In genomic region chr17:42552736-42553135, GRCh38 we compare ENCODE assay signal across 8 cellular contexts. TPM values are rescaled to one million over a fixed set of nuclear protein-coding genes. Genes with fewer than 3 reads are reported as not detected.
DNase-seq lines count a peak whose midpoint lies in the region; ATAC-seq, FAIRE-seq and TF ChIP-seq lines count a peak whose summit lies in the region.
"Not testable (repeated sequence)": the region's sequence is repeated elsewhere in the genome, so short reads cannot be mapped to it uniquely, and the experiment has no call there.

HSD17B1 (plus strand) TSS chr17:42552923; CDS start chr17:42552934, 11 bp downstream.

- H3K79me2 ChIP-seq in endothelial cell of umbilical vein (ENCODE audit: control insufficient read depth, insufficient read depth, low read length) = peaks cover 17% of the 10 kb centered on the region
- peaks cover 13% of the 10 kb centered on the region for H3K79me2 ChIP-seq in keratinocyte (ENCODE audit: control insufficient read depth, insufficient read depth, low read length)

- not testable (repeated sequence) for DNase-seq in BJ (ENCODE audit: low read depth); HFFc6; T-helper 17 cell; adipocyte (ENCODE audit: low read depth); endothelial cell of umbilical vein (ENCODE audit: low read depth, low spot score); keratinocyte (ENCODE audit: low read depth, low spot score); neural crest cell (ENCODE audit: low read depth, low spot score); stomach

- peak within 1 kb of the TSS; percentile 11; the same call in 1 of the 2 replicates for H3K27ac Mint-ChIP-seq in HFFc6
- H3K27ac Mint-ChIP-seq in T-helper 17 cell = peak within 1 kb of the TSS; percentile 89
- H3K27ac Mint-ChIP-seq in neural crest cell (ENCODE audit: unreplicated experiment) = not testable (repeated sequence)

- not testable (repeated sequence) for H3K9me3 Mint-ChIP-seq in HFFc6, neural crest cell

- not testable (repeated sequence) for H2AFZ ChIP-seq in endothelial cell of umbilical vein (ENCODE audit: low read depth, low read length)
- peak within 1 kb of the TSS; percentile 63 for H2AFZ ChIP-seq in keratinocyte (ENCODE audit: control insufficient read depth, low read length)

- not testable (repeated sequence) for H3K9me3 ChIP-seq in T-helper 17 cell (ENCODE audit: control insufficient read depth, low read length, poor library complexity, severe bottlenecking); adipocyte (ENCODE audit: control insufficient read depth, low read length); endothelial cell of umbilical vein (replicated peaks; ENCODE audit: control insufficient read depth, insufficient read depth, low read length); keratinocyte (ENCODE audit: control insufficient read depth, low read depth, low read length); stomach

- not testable (repeated sequence) for H3K36me3 ChIP-seq in BJ (ENCODE audit: control insufficient read depth, insufficient read depth, low read length); adipocyte (ENCODE audit: control insufficient read depth, insufficient read depth, low read length, severe bottlenecking); endothelial cell of umbilical vein (ENCODE audit: control insufficient read depth in 2 of 2, extremely low read depth in 1 of 2, insufficient read depth in 2 of 2, low read length in 2 of 2); keratinocyte (ENCODE audit: control insufficient read depth in 2 of 2, extremely low read depth in 1 of 2, insufficient read depth in 2 of 2, low read length in 2 of 2)
- peaks cover 0 to 14% (median 6%) of the 10 kb centered on the region in 4 donors for H3K36me3 ChIP-seq in stomach

- ATAC-seq in T-helper 17 cell = not testable (repeated sequence)

- not testable (repeated sequence) for TF ChIP-seq POLR2A in endothelial cell of umbilical vein (IDR thresholded peaks at IDR 0.05; ENCODE audit: low read depth, low read length); stomach (IDR thresholded peaks at IDR 0.05)

- WGBS in stomach, 5 donors = 88 to 93% (median 90%) methylated on average over 9 to 15 of the region's 15 CpGs

- TF ChIP-seq CTCF in BJ (IDR thresholded peaks at IDR 0.05; ENCODE audit: insufficient read depth, low read depth, low read length); HFFc6 (IDR thresholded peaks at IDR 0.05); endothelial cell of umbilical vein (IDR thresholded peaks at IDR 0.05; ENCODE audit: extremely low read depth in 1 of 2, insufficient read depth in 1 of 2, low read depth in 1 of 2, low read length in 2 of 2); keratinocyte (optimal IDR thresholded peaks at IDR 0.05 in 1 of 3, IDR thresholded peaks at IDR 0.05 in 1 of 3, conservative IDR thresholded peaks at IDR 0.05 in 1 of 3; ENCODE audit: extremely low read depth in 1 of 3, insufficient read depth in 2 of 3, low read length in 3 of 3); neural crest cell (conservative IDR thresholded peaks at IDR 0.05); stomach (IDR thresholded peaks at IDR 0.05): not testable (repeated sequence)

- TF ChIP-seq EP300 in stomach (IDR thresholded peaks at IDR 0.05) = not testable (repeated sequence)

- H3K27me3 Mint-ChIP-seq in HFFc6 (ENCODE audit: insufficient read depth); T-helper 17 cell; neural crest cell (ENCODE audit: low read depth): not testable (repeated sequence)

- BruUV-seq in endothelial cell of umbilical vein (replicated peaks; lab: Mats Ljungman, UMichigan) = not testable (repeated sequence)

- CTCF ChIA-PET in BJ (lab: Yijun Ruan, JAX) = interaction anchor here (1.8 kb wide), 1 partner anchor 26 kb away, joined by 4 read pairs; no protein-coding TSS in a partner anchor
- CTCF ChIA-PET in endothelial cell of umbilical vein (lab: Charles Lee) = not testable (repeated sequence)

- FAIRE-seq in endothelial cell of umbilical vein (lab: Jason Lieb, UNC); keratinocyte (lab: Jason Lieb, UNC): not testable (repeated sequence)

- intact Hi-C loops in endothelial cell of umbilical vein (cut with micrococcal nuclease); stomach (cut with DNase I; ENCODE audit: low total_unique reads): not testable (repeated sequence)

- H3K4me1 Mint-ChIP-seq in HFFc6 (ENCODE audit: low read depth) = peaks cover 17% of the 10 kb centered on the region
- H3K4me1 Mint-ChIP-seq in T-helper 17 cell = peaks cover 22% of the 10 kb centered on the region
- H3K4me1 Mint-ChIP-seq in neural crest cell = peaks cover 29% of the 10 kb centered on the region

- H3K4me2 ChIP-seq in endothelial cell of umbilical vein (ENCODE audit: insufficient read depth, low read length) (peak within 1 kb of the TSS; percentile 58), keratinocyte (ENCODE audit: control insufficient read depth, extremely low read depth, insufficient read depth, low read depth, low read length) (peak within 1 kb of the TSS; percentile 86)

- H3K4me3 Mint-ChIP-seq in HFFc6 (peak within 1 kb of the TSS; percentile 91), T-helper 17 cell (peak within 1 kb of the TSS; percentile 93), neural crest cell (peak within 1 kb of the TSS; percentile 92)

- H3K4me3 ChIP-seq in BJ (ENCODE audit: low read depth, low read length) = peak within 1 kb of the TSS; percentile 95
- peak within 1 kb of the TSS; percentile 88 for H3K4me3 ChIP-seq in adipocyte (ENCODE audit: low read length)
- not testable (repeated sequence) for H3K4me3 ChIP-seq in endothelial cell of umbilical vein (replicated peaks in 1 of 3; ENCODE audit: insufficient read depth in 1 of 3, low read depth in 1 of 3, low read length in 3 of 3)
- H3K4me3 ChIP-seq in keratinocyte (ENCODE audit: control insufficient read depth in 2 of 3, extremely low read depth in 1 of 3, insufficient read depth in 2 of 3, low read depth in 1 of 3, low read length in 3 of 3) = peak within 1 kb of the TSS; percentile 71 to 82 (median 80)
- H3K4me3 ChIP-seq in stomach = peak within 1 kb of the TSS; percentile 66 to 86 (median 76)

- H3K9ac ChIP-seq in adipocyte (ENCODE audit: low read length) (peak within 1 kb of the TSS; percentile 90), keratinocyte (ENCODE audit: control insufficient read depth, extremely low read depth, insufficient read depth, low read length) (peak within 1 kb of the TSS; percentile 78)
- H3K9ac ChIP-seq in endothelial cell of umbilical vein (replicated peaks; ENCODE audit: extremely low read depth, insufficient read depth, low read length) = not testable (repeated sequence)

- POLR2A ChIA-PET in BJ (lab: Charles Lee) = interaction anchor here (0.6 kb wide), 1 partner anchor 395 kb away, joined by 5 read pairs; no protein-coding TSS in a partner anchor
- POLR2A ChIA-PET in endothelial cell of umbilical vein (lab: Charles Lee) = not testable (repeated sequence)

- not testable (repeated sequence) for H3K36me3 Mint-ChIP-seq in HFFc6 (ENCODE audit: low read depth); T-helper 17 cell (ENCODE audit: low read depth); neural crest cell (ENCODE audit: low read depth)

- H3K4me1 ChIP-seq in adipocyte (ENCODE audit: control insufficient read depth, insufficient read depth, low read length) (peaks cover 16% of the 10 kb centered on the region), endothelial cell of umbilical vein (ENCODE audit: control insufficient read depth, extremely low read depth, insufficient read depth, low read length) (peaks cover 14% of the 10 kb centered on the region), keratinocyte (ENCODE audit: control insufficient read depth, extremely low read depth, insufficient read depth, low read length) (peaks cover 25% of the 10 kb centered on the region), stomach (peaks cover 22 to 55% (median 46%) of the 10 kb centered on the region in 4 donors)

- not testable (repeated sequence) for H3K27me3 ChIP-seq in BJ (ENCODE audit: control insufficient read depth, insufficient read depth, low read length); adipocyte (replicated peaks; ENCODE audit: control insufficient read depth, insufficient read depth, low read length); endothelial cell of umbilical vein (ENCODE audit: control insufficient read depth in 2 of 2, insufficient read depth in 2 of 2, low read length in 2 of 2); keratinocyte (ENCODE audit: control insufficient read depth, extremely low read depth, insufficient read depth, low read length); stomach

- dilution Hi-C loops in endothelial cell of umbilical vein (cut with MboI; ENCODE audit: extremely low pct_ligation_motif_present, low sequenced_read_pairs); keratinocyte (cut with MboI; ENCODE audit: extremely low pct_ligation_motif_present, low sequenced_read_pairs): not testable (repeated sequence)

- H3K27ac ChIP-seq in endothelial cell of umbilical vein (ENCODE audit: insufficient read depth, low read depth, low read length) (peak within 1 kb of the TSS; percentile 77), keratinocyte (ENCODE audit: control insufficient read depth, insufficient read depth, low read length) (peak within 1 kb of the TSS; percentile 54), stomach (peak within 1 kb of the TSS in 4 of 5 donors; percentile 88 to 93 (median 92))

- not testable (repeated sequence) for H4K20me1 ChIP-seq in endothelial cell of umbilical vein (replicated peaks; ENCODE audit: control insufficient read depth, extremely low read depth, insufficient read depth, low read length); keratinocyte (ENCODE audit: control insufficient read depth, extremely low read depth, insufficient read depth, low read length)

- H3K9me1 ChIP-seq in endothelial cell of umbilical vein (replicated peaks; ENCODE audit: control insufficient read depth, extremely low read depth, insufficient read depth, low read length); keratinocyte (ENCODE audit: control insufficient read depth, extremely low read depth, insufficient read depth, low read length): not testable (repeated sequence)

RNA-seq across cellular contexts. Expression of gene HSD17B1, which starts in this region (rescaled TPM):
- polyA plus RNA-seq in BJ (2011; rRNA removed) = 0.49 and 0.54 TPM in 2 replicates
- 0.15 and 0.24 TPM in 2 replicates for polyA minus RNA-seq in BJ (2011; rRNA and poly(A)+ RNA removed)
- total RNA-seq in HFFc6 (2021; fragmentation: NEBNext Ultra II Directional; extraction: Animal tissue kit (Norgen Biotek cat#: 25700)) = 1 to 10 TPM in 4 of 6 experiments, under 1 TPM in 2; 0.66 to 1.5 (median 1.1) TPM
- 1 to 10 TPM in 1 of 2 donors, under 1 TPM in 1; 0.90 to 1.2 TPM for total RNA-seq in T-helper 17 cell
- total RNA-seq in endothelial cell of umbilical vein = 0.62 and 1.0 TPM in 2 replicates
- 0.22 and 0.41 TPM in 2 replicates for polyA plus RNA-seq in endothelial cell of umbilical vein
- polyA plus RNA-seq in endothelial cell of umbilical vein (2011; cell fraction: cytosol; rRNA removed) = 0.05 and 0.20 TPM in 2 replicates
- polyA plus RNA-seq in endothelial cell of umbilical vein (2011; cell fraction: nucleus; rRNA removed) = 0.59 and 0.63 TPM in 2 replicates
- 1.0 and 1.2 TPM in 2 replicates for polyA plus RNA-seq in endothelial cell of umbilical vein (2012)
- polyA minus RNA-seq in endothelial cell of umbilical vein = 0.17 and 0.19 TPM in 2 replicates
- polyA minus RNA-seq in endothelial cell of umbilical vein (2011; cell fraction: cytosol; rRNA and poly(A)+ RNA removed) = 1.0 TPM
- 0.43 and 0.77 TPM in 2 replicates for polyA minus RNA-seq in endothelial cell of umbilical vein (2011; cell fraction: nucleus; rRNA and poly(A)+ RNA removed)
- 3.6 to 14.7 TPM (median 5.3 TPM) in 3 replicates for polyA plus RNA-seq in keratinocyte
- polyA plus RNA-seq in keratinocyte (2011; ENCODE audit: low read depth) = 1.2 TPM
- polyA plus RNA-seq in keratinocyte (2011; cell fraction: cytosol; rRNA removed) = 2.9 and 8.8 TPM in 2 replicates
- polyA plus RNA-seq in keratinocyte (2011; cell fraction: nucleus; rRNA removed) = 2.6 and 4.3 TPM in 2 replicates
- polyA plus RNA-seq in keratinocyte (2012; ENCODE audit: low replicate concordance) = 6.6 and 8.9 TPM in 2 replicates
- polyA minus RNA-seq in keratinocyte = 1.6 to 4.4 TPM (median 4.4 TPM) in 3 replicates
- polyA minus RNA-seq in keratinocyte (2011; cell fraction: cytosol; rRNA and poly(A)+ RNA removed) = 21.1 TPM
- polyA minus RNA-seq in keratinocyte (2011; cell fraction: nucleus; rRNA and poly(A)+ RNA removed) = 2.3 and 3.5 TPM in 2 replicates
- 1.2 and 1.9 TPM in 2 replicates for total RNA-seq in neural crest cell
- 1 to 10 TPM in 1 of 5 donors, under 1 TPM in 1, not detected in 3; 0.55 to 1.8 TPM for total RNA-seq in stomach
- polyA plus RNA-seq in stomach = 1 to 10 TPM; 2.7 to 4.8 (median 4.6) TPM
